In the genomic region with DNA sequence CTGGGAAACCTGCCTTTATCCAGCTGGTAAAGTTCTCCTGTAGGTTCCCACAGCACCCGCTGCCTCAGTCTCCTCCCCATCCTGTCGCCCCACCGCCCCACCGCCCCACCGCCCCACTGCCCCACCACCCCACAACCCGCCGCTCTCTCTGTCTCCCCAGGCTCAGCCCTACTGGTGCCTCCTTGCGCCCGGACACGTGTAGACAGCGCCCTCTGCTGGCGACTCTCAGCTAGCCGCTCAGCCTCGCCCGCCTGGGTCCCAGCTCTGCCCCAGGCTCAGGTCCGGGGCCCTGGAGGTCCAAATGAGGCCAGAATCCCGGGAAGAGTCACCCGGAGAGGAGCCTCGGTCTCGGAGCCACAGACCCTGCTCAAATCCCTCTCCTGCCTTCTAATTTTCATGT, we compare ENCODE assay signal across 10 cellular contexts. TPM values are rescaled to one million over a fixed set of nuclear protein-coding genes. Genes with fewer than 3 reads are reported as not detected.
DNase-seq lines count a peak whose midpoint lies in the region; ATAC-seq and TF ChIP-seq lines count a peak whose summit lies in the region.
"Not testable (repeated sequence)": the region's sequence is repeated elsewhere in the genome, so short reads cannot be mapped to it uniquely, and the experiment has no call there.
"Had no signal": no experiment of that assay in that cellular context is flagged by ENCODE, and none has a peak within 500 bp of the region (broad histone marks: within the 10 kb centered on the region; RNA-seq: fewer than 3 reads in every experiment).

No MANE protein-coding gene starts in this region.

- WGBS in heart left ventricle, 4 donors: no CpG with 5 or more reads among the region's 20 CpGs

- not testable (repeated sequence) for H3K27me3 ChIP-seq in heart left ventricle

- ATAC-seq in GM18511 (IDR thresholded peaks at IDR 0.05; ENCODE audit: unreplicated experiment) (peak; percentile 81), GM19452 (IDR thresholded peaks at IDR 0.05; ENCODE audit: unreplicated experiment) (peak; percentile 78), HG02759 (IDR thresholded peaks at IDR 0.05; ENCODE audit: unreplicated experiment) (peak; percentile 73), HG03442 (IDR thresholded peaks at IDR 0.05; ENCODE audit: unreplicated experiment) (peak; percentile 69), heart left ventricle (peak; percentile 79 to 97 (median 95))
- peak; percentile 99 for ATAC-seq in activated T-cell treated with anti-CD3 and anti-CD28 coated beads, Interleukin-2, amount 50 U/mL, for 4 hours
- ATAC-seq in naive thymus-derived CD8-positive, alpha-beta T cell: peak; percentile 100

- H3K4me1 ChIP-seq in heart left ventricle: not testable (repeated sequence)

- not testable (repeated sequence) for H3K9me3 ChIP-seq in heart left ventricle

- TF ChIP-seq CTCF in heart left ventricle (IDR thresholded peaks at IDR 0.05): not testable (repeated sequence)

- not testable (repeated sequence) for DNase-seq in activated T-cell treated with anti-CD3 and anti-CD28 coated beads, Interleukin-2, amount 50 U/mL, for 4 hours; heart left ventricle; naive thymus-derived CD8-positive, alpha-beta T cell

- not testable (repeated sequence) for H3K4me3 ChIP-seq in heart left ventricle

- not testable (repeated sequence) for H3K9me3 Mint-ChIP-seq in activated T-cell treated with anti-CD3 and anti-CD28 coated beads, Interleukin-2, amount 50 U/mL, for 4 hours; naive thymus-derived CD8-positive, alpha-beta T cell

- H3K36me3 Mint-ChIP-seq in activated T-cell treated with anti-CD3 and anti-CD28 coated beads, Interleukin-2, amount 50 U/mL, for 4 hours (ENCODE audit: insufficient read depth); naive thymus-derived CD8-positive, alpha-beta T cell: not testable (repeated sequence)

- H3K27me3 Mint-ChIP-seq in activated T-cell treated with anti-CD3 and anti-CD28 coated beads, Interleukin-2, amount 50 U/mL, for 4 hours (ENCODE audit: low read depth); naive thymus-derived CD8-positive, alpha-beta T cell: not testable (repeated sequence)

- intact Hi-C loops in heart left ventricle (cut with DNase I): not testable (repeated sequence)

- H3K4me1 Mint-ChIP-seq in activated T-cell treated with anti-CD3 and anti-CD28 coated beads, Interleukin-2, amount 50 U/mL, for 4 hours (ENCODE audit: low read depth); naive thymus-derived CD8-positive, alpha-beta T cell: not testable (repeated sequence)

- not testable (repeated sequence) for H3K36me3 ChIP-seq in heart left ventricle

- H3K27ac ChIP-seq in heart left ventricle: not testable (repeated sequence)

- not testable (repeated sequence) for H3K27ac Mint-ChIP-seq in naive thymus-derived CD8-positive, alpha-beta T cell

- POLR2A ChIA-PET in naive thymus-derived CD8-positive, alpha-beta T cell (lab: Charles Lee): not testable (repeated sequence)

- not testable (repeated sequence) for TF ChIP-seq POLR2A in heart left ventricle (IDR thresholded peaks at IDR 0.05)

- not testable (repeated sequence) for H3K4me3 Mint-ChIP-seq in activated T-cell treated with anti-CD3 and anti-CD28 coated beads, Interleukin-2, amount 50 U/mL, for 4 hours; naive thymus-derived CD8-positive, alpha-beta T cell

RNA-seq across cellular contexts. Expression of a gene that starts 48.0 kb away (rescaled TPM):
- total RNA-seq in activated T-cell treated with anti-CD3 and anti-CD28 coated beads, Interleukin-2, amount 50 U/mL, for 4 hours: 1 to 10 TPM; 1.4 to 2.5 (median 2.0) TPM
- 1 to 10 TPM in 5 of 9 donors, under 1 TPM in 3, not detected in 1; 0.69 to 5.9 (median 1.5) TPM for total RNA-seq in heart left ventricle
- 1 to 10 TPM; 1.5 to 2.0 TPM for polyA plus RNA-seq in heart left ventricle
- 10 to 100 TPM; 67.3 to 69.6 TPM for total RNA-seq in naive thymus-derived CD8-positive, alpha-beta T cell
- polyA plus RNA-seq in naive thymus-derived CD8-positive, alpha-beta T cell: 1 to 10 TPM in 1 of 3 donors, under 1 TPM in 2; 0.44 to 1.2 (median 0.71) TPM
- total RNA-seq: HFFc6, kidney epithelial cell, vagina had no signal

Comparison
In these comparisons a context has a peak if more than half of its experiments do, and no peak if none do; other contexts are left out.
1. RNA of a gene that starts 48.0 kb away (total RNA-seq): 67.3 to 69.6 TPM in naive thymus-derived CD8-positive, alpha-beta T cell; 1.4 to 2.5 TPM in activated T-cell treated with anti-CD3 and anti-CD28 coated beads, Interleukin-2, amount 50 U/mL, for 4 hours and 0.69 to 5.9 TPM in heart left ventricle; every median in the first group is over 4 times any median in the second.
2. Peak in every context shown above with its lines, with median percentiles within 50 percentile points of each other: ATAC-seq.